Comparison of ENCODE assay signal across 8 cellular contexts in the genomic region with DNA sequence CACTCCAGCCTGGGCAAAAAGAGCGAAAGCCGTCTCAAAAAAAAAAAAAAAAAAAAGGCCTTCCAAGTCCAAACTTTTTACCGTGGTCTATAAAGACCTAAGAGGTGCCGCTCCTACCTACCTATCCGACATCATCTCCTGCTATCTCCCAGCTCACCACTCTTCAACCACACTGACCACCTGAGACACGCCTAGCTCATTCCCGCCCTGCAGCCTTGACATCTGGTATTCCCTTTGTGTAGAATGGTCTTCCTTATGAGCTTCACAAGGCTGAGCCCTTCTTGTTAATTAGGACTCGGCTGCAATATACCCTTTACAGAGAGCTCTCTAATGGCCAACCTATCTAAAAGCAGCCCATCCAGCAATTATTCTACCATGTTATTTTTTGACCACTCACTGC. TPM values are rescaled to one million over a fixed set of nuclear protein-coding genes. Genes with fewer than 3 reads are reported as not detected.
DNase-seq lines count a peak whose midpoint lies in the region; ATAC-seq and TF ChIP-seq lines count a peak whose summit lies in the region.

No MANE protein-coding gene starts in this region.

- H3K9me3 Mint-ChIP-seq in CD8-positive, alpha-beta T cell = no peaks in the 10 kb centered on the region

- no peak for TF ChIP-seq CTCF in CD8-positive, alpha-beta T cell (IDR thresholded peaks at IDR 0.05)
- TF ChIP-seq CTCF in NB4 (IDR thresholded peaks at IDR 0.05; ENCODE audit: low read depth, low read length) (no peak), neutrophil (IDR thresholded peaks at IDR 0.05) (no peak)

- no peaks in the 10 kb centered on the region for H3K27me3 Mint-ChIP-seq in CD8-positive, alpha-beta T cell (ENCODE audit: low read depth)

- H3K4me1 Mint-ChIP-seq in CD8-positive, alpha-beta T cell (ENCODE audit: low read depth) = peaks cover 33% of the 10 kb centered on the region

- H3K4me1 ChIP-seq in CD8-positive, alpha-beta T cell (ENCODE audit: insufficient read depth, low read length) = peaks cover 17% of the 10 kb centered on the region
- no peaks in the 10 kb centered on the region for H3K4me1 ChIP-seq in endocrine pancreas (ENCODE audit: control insufficient read depth, insufficient read depth, low read length)
- peaks cover 12 to 19% of the 10 kb centered on the region in 2 experiments for H3K4me1 ChIP-seq in neutrophil (ENCODE audit: control insufficient read depth in 1 of 2, insufficient read depth in 1 of 2, low read depth in 1 of 2, low read length in 1 of 2)

- H3K27ac Mint-ChIP-seq in CD8-positive, alpha-beta T cell = peak overlapping the region; percentile 96

- TF ChIP-seq POLR2A in NB4 (IDR thresholded peaks at IDR 0.05; ENCODE audit: extremely low read depth, insufficient read length) = no peak

- peaks cover 47% of the 10 kb centered on the region for H3K36me3 Mint-ChIP-seq in CD8-positive, alpha-beta T cell

- peak overlapping the region; percentile 89 for H3K27ac ChIP-seq in CD8-positive, alpha-beta T cell (ENCODE audit: low read depth, low read length)
- H3K27ac ChIP-seq in neutrophil = peak overlapping the region; percentile 84

- H3K27me3 ChIP-seq in CD8-positive, alpha-beta T cell (ENCODE audit: insufficient read depth, low read length) = no peaks in the 10 kb centered on the region
- no peaks in the 10 kb centered on the region for H3K27me3 ChIP-seq in endocrine pancreas (ENCODE audit: control insufficient read depth, insufficient read depth, low read length)
- H3K27me3 ChIP-seq in neutrophil = peaks cover 7% of the 10 kb centered on the region

- peaks cover 15% of the 10 kb centered on the region for H3K36me3 ChIP-seq in CD8-positive, alpha-beta T cell (ENCODE audit: insufficient read depth, low read length)
- no peaks in the 10 kb centered on the region for H3K36me3 ChIP-seq in endocrine pancreas (ENCODE audit: control insufficient read depth, insufficient read depth, low read length)
- H3K36me3 ChIP-seq in neutrophil = peaks cover 32% of the 10 kb centered on the region

- intact Hi-C loops in CD8-positive, alpha-beta T cell (cut with DNase I, micrococcal nuclease) = loop anchor here (1.0 to 10.0 kb wide), 8 partner anchors 17 to 873 kb away; a partner anchor contains a TSS

- peak overlapping the region; percentile 94 for H3K9ac ChIP-seq in endocrine pancreas (ENCODE audit: control insufficient read depth, insufficient read depth, low read length)

- CTCF ChIA-PET in CD8-positive, alpha-beta T cell (lab: Charles Lee) = no interaction called here

- POLR2A ChIA-PET in CD8-positive, alpha-beta T cell (lab: Charles Lee) = interaction anchor here (1.4 kb wide), 1 partner anchor 42 kb away, joined by 4 read pairs; no protein-coding TSS in a partner anchor

- ATAC-seq in CD8-positive, alpha-beta T cell = no peak

- peak overlapping the region; percentile 94 for H3K4me3 ChIP-seq in CD8-positive, alpha-beta T cell (ENCODE audit: low read depth, low read length)
- H3K4me3 ChIP-seq in NB4 (ENCODE audit: low read depth, low read length) (peak overlapping the region; percentile 100), endocrine pancreas (ENCODE audit: control insufficient read depth, insufficient read depth, low read length) (peak overlapping the region; percentile 98), neutrophil (ENCODE audit: low read depth in 1 of 2, low read length in 1 of 2) (peak overlapping the region; percentile 87 to 99)

- peak overlapping the region; percentile 97 for H3K4me3 Mint-ChIP-seq in CD8-positive, alpha-beta T cell

- no peak for DNase-seq in CD8-positive, alpha-beta T cell
- DNase-seq in NB4 (ENCODE audit: low read depth) (no peak), NCI-H2171 (lab: John Stamatoyannopoulos, UW) (no peak), DMS153 (lab: John Stamatoyannopoulos, UW) (no peak), NCI-H2196 treated with DMSO at 0.1 percent for 48 hours (lab: John Stamatoyannopoulos, UW; ENCODE audit: unreplicated experiment) (no peak), occipital lobe (lab: John Stamatoyannopoulos, UW) (no peak)

- no peaks in the 10 kb centered on the region for H3K9me3 ChIP-seq in CD8-positive, alpha-beta T cell (ENCODE audit: low read length)
- no peaks in the 10 kb centered on the region for H3K9me3 ChIP-seq in endocrine pancreas (ENCODE audit: control insufficient read depth, low read length)
- H3K9me3 ChIP-seq in neutrophil = no peaks in the 10 kb centered on the region

RNA-seq across cellular contexts. Expression of a gene that starts 0.7 kb away (rescaled TPM):
- total RNA-seq in CD8-positive, alpha-beta T cell = 10 to 100 TPM; 77.2 to 79.5 TPM
- total RNA-seq in occipital lobe = 18.2 TPM

RNA-seq across cellular contexts. Expression of a gene that starts 17.2 kb away (rescaled TPM):
- total RNA-seq in CD8-positive, alpha-beta T cell = 10 to 100 TPM; 26.7 to 27.4 TPM
- total RNA-seq in occipital lobe = 48.4 TPM

RNA-seq across cellular contexts. Expression of a gene that starts 41.0 kb away (rescaled TPM):
- total RNA-seq in CD8-positive, alpha-beta T cell = 1 to 10 TPM; 7.8 to 8.2 TPM
- total RNA-seq in occipital lobe = 4.2 TPM
